8 cellular contexts compared by ENCODE assay signal in genomic region chr12:49019435-49020317, GRCh38. TPM values are rescaled to one million over a fixed set of nuclear protein-coding genes. Genes with fewer than 3 reads are reported as not detected.
DNase-seq lines count a peak whose midpoint lies in the region; ATAC-seq and TF ChIP-seq lines count a peak whose summit lies in the region.

No MANE protein-coding gene starts in this region.

- H3F3A ChIP-seq in OCI-LY1 (ENCODE audit: insufficient read depth, low read length): peaks cover 4% of the 10 kb centered on the region; the same call in 1 of the 2 replicates

- no peaks in the 10 kb centered on the region for H3K27me3 ChIP-seq in ACC112 (ENCODE audit: insufficient read depth, low read length)
- no peaks in the 10 kb centered on the region for H3K27me3 ChIP-seq in OCI-LY1 (ENCODE audit: insufficient read depth, low read length)
- H3K27me3 ChIP-seq in hepatocyte: no peaks in the 10 kb centered on the region

- no peaks in the 10 kb centered on the region for H4K20me1 ChIP-seq in OCI-LY1 (ENCODE audit: insufficient read depth, low read length)
- H4K20me1 ChIP-seq in hepatocyte (ENCODE audit: insufficient read depth, poor library complexity, severe bottlenecking): no peaks in the 10 kb centered on the region

- H3K9ac ChIP-seq in OCI-LY1 (ENCODE audit: low read length): peak overlapping the region; percentile 83

- DNase-seq in GM12865 (ENCODE audit: low read depth): peak; percentile 52
- DNase-seq in activated naive CD4-positive, alpha-beta T cell treated with anti-CD3 and anti-CD28 coated beads for 36 hours: peak; percentile 59
- peak; percentile 47 for DNase-seq in hepatocyte (ENCODE audit: low spot score)
- peak; percentile 28 for DNase-seq in stimulated activated CD4-positive, alpha-beta T cell treated with anti-CD3 and anti-CD28 coated beads, Interleukin-4, amount 100 ng/mL, for 24 hours
- no peak for DNase-seq in retina

- H2AFZ ChIP-seq in ACC112 (ENCODE audit: low read length, unreplicated experiment) (no peak overlapping the region), OCI-LY1 (ENCODE audit: low read length) (no peak overlapping the region), hepatocyte (peak overlapping the region; percentile 47)

- ATAC-seq in GM18858 (IDR thresholded peaks at IDR 0.05; ENCODE audit: unreplicated experiment): no peak

- H3K4me2 ChIP-seq in OCI-LY1 (ENCODE audit: low read length) (peak overlapping the region; percentile 92), hepatocyte (peak overlapping the region; percentile 72)

- WGBS in hepatocyte (ENCODE audit: low lambda C conversion rate, missing lambda C conversion rate): 71% methylated on average over 9 of the region's 9 CpGs

- H3K27ac ChIP-seq in ACC112 (ENCODE audit: low read depth, low read length): peak overlapping the region; percentile 94
- H3K27ac ChIP-seq in OCI-LY1 (ENCODE audit: low read depth, low read length, poor library complexity, severe bottlenecking): peak overlapping the region; percentile 96
- peak overlapping the region; percentile 98 for H3K27ac ChIP-seq in hepatocyte

- CTCF ChIA-PET in activated naive CD4-positive, alpha-beta T cell treated with anti-CD3 and anti-CD28 coated beads for 36 hours (lab: Charles Lee): interaction anchor here (0.6 to 2.4 kb wide), 17 partner anchors 11 to 168 kb away, joined by 3 to 10 read pairs (median 4); partner anchors contain the start of gene DDX23

- TF ChIP-seq CTCF in GM12865 (IDR thresholded peaks at IDR 0.05; ENCODE audit: insufficient read depth, low read depth, low read length, missing control alignments) (peak; percentile 50), OCI-LY1 (IDR thresholded peaks at IDR 0.05; ENCODE audit: low read length) (peak; percentile 67), hepatocyte (IDR thresholded peaks at IDR 0.05; ENCODE audit: poor library complexity) (peak; percentile 27)

- H3K4me1 Mint-ChIP-seq in activated naive CD4-positive, alpha-beta T cell treated with anti-CD3 and anti-CD28 coated beads for 36 hours (ENCODE audit: low read depth): peaks cover 34% of the 10 kb centered on the region

- H3K79me2 ChIP-seq in ACC112 (ENCODE audit: control insufficient read depth, insufficient read depth, low read length, unreplicated experiment): peaks cover 26% of the 10 kb centered on the region
- H3K79me2 ChIP-seq in OCI-LY1 (ENCODE audit: insufficient read depth, low read length): no peaks in the 10 kb centered on the region
- H3K79me2 ChIP-seq in hepatocyte: peaks cover 20% of the 10 kb centered on the region

- peaks cover 18% of the 10 kb centered on the region for H3K4me1 ChIP-seq in ACC112 (ENCODE audit: control insufficient read depth, insufficient read depth, low read length, unreplicated experiment)
- H3K4me1 ChIP-seq in OCI-LY1 (ENCODE audit: insufficient read depth, low read length, severe bottlenecking): peaks cover 23% of the 10 kb centered on the region
- H3K4me1 ChIP-seq in hepatocyte (ENCODE audit: insufficient read depth): peaks cover 16% of the 10 kb centered on the region

- H3K36me3 ChIP-seq in ACC112 (ENCODE audit: insufficient read depth, low read length): peaks cover 3% of the 10 kb centered on the region; the same call in 1 of the 2 replicates
- peaks cover 41% of the 10 kb centered on the region for H3K36me3 ChIP-seq in OCI-LY1 (ENCODE audit: insufficient read depth, low read length)
- H3K36me3 ChIP-seq in hepatocyte (replicated peaks; ENCODE audit: insufficient read depth, low read depth): no peaks in the 10 kb centered on the region

- H3K4me3 Mint-ChIP-seq in activated naive CD4-positive, alpha-beta T cell treated with anti-CD3 and anti-CD28 coated beads for 36 hours: peak overlapping the region; percentile 87

- no peaks in the 10 kb centered on the region for H3K9me3 Mint-ChIP-seq in activated naive CD4-positive, alpha-beta T cell treated with anti-CD3 and anti-CD28 coated beads for 36 hours

- H3K9me2 ChIP-seq in OCI-LY1 (ENCODE audit: low read depth, low read length): no peaks in the 10 kb centered on the region
- no peaks in the 10 kb centered on the region for H3K9me2 ChIP-seq in hepatocyte (replicated peaks; ENCODE audit: insufficient read depth)

- H3K27ac Mint-ChIP-seq in activated naive CD4-positive, alpha-beta T cell treated with anti-CD3 and anti-CD28 coated beads for 36 hours: peak overlapping the region; percentile 94

- peaks cover 22% of the 10 kb centered on the region for H3K36me3 Mint-ChIP-seq in activated naive CD4-positive, alpha-beta T cell treated with anti-CD3 and anti-CD28 coated beads for 36 hours (ENCODE audit: low read depth)

- intact Hi-C loops in activated naive CD4-positive, alpha-beta T cell treated with anti-CD3 and anti-CD28 coated beads for 36 hours (cut with micrococcal nuclease): loop anchor here (1.0 kb wide), 1 partner anchor 215 kb away; no protein-coding TSS in a partner anchor

- no peaks in the 10 kb centered on the region for H3K27me3 Mint-ChIP-seq in activated naive CD4-positive, alpha-beta T cell treated with anti-CD3 and anti-CD28 coated beads for 36 hours (ENCODE audit: low read depth)

- H3K9me3 ChIP-seq in OCI-LY1 (ENCODE audit: low read length) (no peaks in the 10 kb centered on the region), hepatocyte (ENCODE audit: low read depth) (no peaks in the 10 kb centered on the region)

- no peak overlapping the region for H3K4me3 ChIP-seq in ACC112 (ENCODE audit: low read depth, low read length)
- peak overlapping the region; percentile 86 for H3K4me3 ChIP-seq in GM12865 (ENCODE audit: low read depth, low read length)
- H3K4me3 ChIP-seq in OCI-LY1 (ENCODE audit: low read depth, low read length, poor library complexity, severe bottlenecking): peak overlapping the region; percentile 81
- no peak overlapping the region for H3K4me3 ChIP-seq in hepatocyte

RNA-seq across cellular contexts. Expression of gene PRKAG1, which starts 1.1 kb away (rescaled TPM):
- total RNA-seq in activated naive CD4-positive, alpha-beta T cell treated with anti-CD3 and anti-CD28 coated beads for 36 hours: 10 to 100 TPM; 49.4 to 50.9 TPM
- total RNA-seq in hepatocyte: 61.5 and 69.8 TPM in 2 replicates
- polyA plus RNA-seq in hepatocyte: 39.9 and 46.0 TPM in 2 replicates

RNA-seq across cellular contexts. Expression of gene DDN, which starts 20.5 kb away (rescaled TPM):
- under 1 TPM; 0.20 to 0.21 TPM for total RNA-seq in activated naive CD4-positive, alpha-beta T cell treated with anti-CD3 and anti-CD28 coated beads for 36 hours
- total RNA-seq in hepatocyte: 0.10 and 0.20 TPM in 2 replicates
- not detected in 2 replicates for polyA plus RNA-seq in hepatocyte

RNA-seq across cellular contexts. Expression of gene KMT2D, which starts 40.9 kb away (rescaled TPM):
- 10 to 100 TPM; 44.9 to 49.0 TPM for total RNA-seq in activated naive CD4-positive, alpha-beta T cell treated with anti-CD3 and anti-CD28 coated beads for 36 hours
- total RNA-seq in hepatocyte: 18.2 and 37.3 TPM in 2 replicates
- polyA plus RNA-seq in hepatocyte: 31.2 and 39.8 TPM in 2 replicates

RNA-seq across cellular contexts. Expression of gene WNT1, which starts 41.6 kb away (rescaled TPM):
- total RNA-seq in activated naive CD4-positive, alpha-beta T cell treated with anti-CD3 and anti-CD28 coated beads for 36 hours: not detected
- total RNA-seq in hepatocyte: not detected in 2 replicates
- not detected in 2 replicates for polyA plus RNA-seq in hepatocyte

RNA-seq across cellular contexts. Expression of gene WNT10B, which starts 48.1 kb away (rescaled TPM):
- not detected for total RNA-seq in activated naive CD4-positive, alpha-beta T cell treated with anti-CD3 and anti-CD28 coated beads for 36 hours
- total RNA-seq in hepatocyte: 0.30 TPM in 1 of 2 replicates, not detected in the other
- 0.77 and 1.1 TPM in 2 replicates for polyA plus RNA-seq in hepatocyte

Comparison
In these comparisons a context has a peak if more than half of its experiments do, and no peak if none do; other contexts are left out.
1. H3K4me3 ChIP-seq: peak in GM12865 (single experiment) and OCI-LY1 (single experiment); none in ACC112 (single experiment) and hepatocyte (single experiment).
2. Peak in every context shown above with its lines, with median percentiles within 50 percentile points of each other: H3K27ac ChIP-seq and CTCF ChIP-seq.